In genomic region chr5:149824115-149824514, GRCh38 we compare ENCODE assay signal across 23 cellular contexts.
A peak's percentile ranks its signal among the peaks of the same experiment; 100 is the strongest.
DNase-seq lines count a peak whose midpoint lies in the region; ATAC-seq and TF ChIP-seq lines count a peak whose summit lies in the region.
"Had no signal": no experiment of that assay in that cellular context is flagged by ENCODE, and none has a peak within 500 bp of the region (broad histone marks: within the 10 kb centered on the region; RNA-seq: fewer than 3 reads in every experiment).

No MANE protein-coding gene starts in this region.

- H3K9me3 ChIP-seq in esophagus muscularis mucosa: no peaks in the 10 kb centered on the region
- H3K9me3 ChIP-seq in CD8-positive, alpha-beta T cell (ENCODE audit: low read length): no peaks in the 10 kb centered on the region
- H3K9me3 ChIP-seq: mucosa of descending colon, pancreas had no signal

- peaks cover 70 to 74% (median 71%) of the 10 kb centered on the region in 4 donors for H3K4me1 ChIP-seq in esophagus muscularis mucosa
- no peaks in the 10 kb centered on the region for H3K4me1 ChIP-seq in CD8-positive, alpha-beta T cell (ENCODE audit: insufficient read depth, low read length)
- H3K4me1 ChIP-seq: pancreas had no signal

- no peaks in the 10 kb centered on the region for H3K27me3 Mint-ChIP-seq in CD8-positive, alpha-beta T cell (ENCODE audit: low read depth)
- H3K27me3 Mint-ChIP-seq in stimulated activated memory B cell treated with anti-CD40 and anti-IgM and Interleukin-4, amounts not matched to agents 10 μg/mL and 1 μg/mL and 100 μg/mL, for 72 hours: no peaks in the 10 kb centered on the region
- H3K27me3 Mint-ChIP-seq: activated CD4-positive, alpha-beta memory T cell treated with anti-CD3 and anti-CD28 coated beads for 36 hours; activated naive CD8-positive, alpha-beta T cell had no signal

- TF ChIP-seq EP300 in esophagus muscularis mucosa (IDR thresholded peaks at IDR 0.05): no peak

- H3K27ac Mint-ChIP-seq in CD8-positive, alpha-beta T cell: no peak overlapping the region
- H3K27ac Mint-ChIP-seq in stimulated activated memory B cell treated with anti-CD40 and anti-IgM and Interleukin-4, amounts not matched to agents 10 μg/mL and 1 μg/mL and 100 μg/mL, for 72 hours: no peak overlapping the region
- H3K27ac Mint-ChIP-seq: activated CD4-positive, alpha-beta memory T cell treated with anti-CD3 and anti-CD28 coated beads for 36 hours; activated naive CD8-positive, alpha-beta T cell; endodermal cell had no signal

- no peak overlapping the region for H3K4me3 Mint-ChIP-seq in CD8-positive, alpha-beta T cell
- no peak overlapping the region for H3K4me3 Mint-ChIP-seq in stimulated activated memory B cell treated with anti-CD40 and anti-IgM and Interleukin-4, amounts not matched to agents 10 μg/mL and 1 μg/mL and 100 μg/mL, for 72 hours
- H3K4me3 Mint-ChIP-seq: activated CD4-positive, alpha-beta memory T cell treated with anti-CD3 and anti-CD28 coated beads for 36 hours; activated naive CD8-positive, alpha-beta T cell; endodermal cell had no signal

- H3K27ac ChIP-seq in angular gyrus (ENCODE audit: low read depth, low read length): peak overlapping the region; percentile 0
- peak overlapping the region; percentile 87 to 96 (median 90) for H3K27ac ChIP-seq in esophagus muscularis mucosa (replicated peaks in 1 of 4)
- H3K27ac ChIP-seq in CD8-positive, alpha-beta T cell (ENCODE audit: low read depth, low read length): no peak overlapping the region
- H3K27ac ChIP-seq: foreskin keratinocyte, pancreas, VCaP had no signal

- no peak for ATAC-seq in CD8-positive, alpha-beta T cell
- ATAC-seq in stimulated activated memory B cell treated with anti-CD40 and anti-IgM and Interleukin-4, amounts not matched to agents 10 μg/mL and 1 μg/mL and 100 μg/mL, for 72 hours: no peak
- ATAC-seq: foreskin keratinocyte, mucosa of descending colon, pancreas had no signal

- peaks cover 33% of the 10 kb centered on the region for H3K36me3 Mint-ChIP-seq in CD8-positive, alpha-beta T cell
- peaks cover 39% of the 10 kb centered on the region for H3K36me3 Mint-ChIP-seq in stimulated activated memory B cell treated with anti-CD40 and anti-IgM and Interleukin-4, amounts not matched to agents 10 μg/mL and 1 μg/mL and 100 μg/mL, for 72 hours
- H3K36me3 Mint-ChIP-seq: activated CD4-positive, alpha-beta memory T cell treated with anti-CD3 and anti-CD28 coated beads for 36 hours had no signal

- CTCF ChIA-PET in HEK293T (lab: Yijun Ruan, JAX): no interaction called here
- CTCF ChIA-PET in CD8-positive, alpha-beta T cell (lab: Charles Lee): interaction anchor here (1.7 to 17.3 kb wide), 3 partner anchors 10 to 183 kb away, joined by 5 to 368 read pairs (median 5); no protein-coding TSS in a partner anchor

- intact Hi-C loops in esophagus muscularis mucosa (cut with DNase I): no loop called here
- intact Hi-C loops in CD8-positive, alpha-beta T cell (cut with DNase I, micrococcal nuclease): no loop called here

- POLR2A ChIA-PET in HEK293T (lab: Yijun Ruan, JAX): no interaction called here
- POLR2A ChIA-PET in CD8-positive, alpha-beta T cell (lab: Charles Lee): no interaction called here

- no peak for DNase-seq in esophagus muscularis mucosa (ENCODE audit: extremely low spot score)
- peak; percentile 4 for DNase-seq in midbrain (lab: John Stamatoyannopoulos, UW)
- peak; percentile 38 for DNase-seq in superior temporal gyrus (ENCODE audit: extremely low spot score)
- DNase-seq in HEK293T (ENCODE audit: extremely low spot score): no peak
- no peak for DNase-seq in erythroblast (lab: John Stamatoyannopoulos, UW)
- no peak for DNase-seq in CD8-positive, alpha-beta T cell
- DNase-seq: activated CD4-positive, alpha-beta memory T cell treated with anti-CD3 and anti-CD28 coated beads for 36 hours; activated T-cell treated with anti-CD3 and anti-CD28 coated beads, Interleukin-2, amount 50 U/mL, for 48 hours; central memory CD4-positive, alpha-beta T cell; endodermal cell; foreskin keratinocyte; GF-D8; GOT3; mucosa of descending colon; NCI-H146; NCI-H226; pancreas; stimulated activated CD4-positive, alpha-beta T cell treated with anti-CD3 and anti-CD28 coated beads, Interleukin-12 subunit alpha, Interleukin-12 subunit beta, amount 100 ng/mL, for 4 hours; T-helper 1 cell had no signal

- no peak for TF ChIP-seq POLR2A in esophagus muscularis mucosa (IDR thresholded peaks at IDR 0.05; ENCODE audit: low read depth)
- no peak for TF ChIP-seq POLR2A in erythroblast (IDR thresholded peaks at IDR 0.05; ENCODE audit: low read length)

- peaks cover 2% of the 10 kb centered on the region for H3K4me1 Mint-ChIP-seq in CD8-positive, alpha-beta T cell (ENCODE audit: low read depth)
- peaks cover 4% of the 10 kb centered on the region for H3K4me1 Mint-ChIP-seq in stimulated activated memory B cell treated with anti-CD40 and anti-IgM and Interleukin-4, amounts not matched to agents 10 μg/mL and 1 μg/mL and 100 μg/mL, for 72 hours

- no peak overlapping the region for H3K4me3 ChIP-seq in esophagus muscularis mucosa
- H3K4me3 ChIP-seq in CD8-positive, alpha-beta T cell (ENCODE audit: low read depth, low read length): no peak overlapping the region
- H3K4me3 ChIP-seq: mucosa of descending colon, pancreas had no signal

- H3K36me3 ChIP-seq in esophagus muscularis mucosa: peaks cover 0 to 28% (median 6%) of the 10 kb centered on the region in 4 donors
- H3K36me3 ChIP-seq in CD8-positive, alpha-beta T cell (ENCODE audit: insufficient read depth, low read length): no peaks in the 10 kb centered on the region
- H3K36me3 ChIP-seq: pancreas had no signal

- H3K27me3 ChIP-seq in esophagus muscularis mucosa: no peaks in the 10 kb centered on the region
- no peaks in the 10 kb centered on the region for H3K27me3 ChIP-seq in CD8-positive, alpha-beta T cell (ENCODE audit: insufficient read depth, low read length)
- H3K27me3 ChIP-seq: foreskin keratinocyte, pancreas had no signal

- no peak for TF ChIP-seq CTCF in esophagus muscularis mucosa (IDR thresholded peaks at IDR 0.05)
- TF ChIP-seq CTCF in CD8-positive, alpha-beta T cell (IDR thresholded peaks at IDR 0.05): no peak

- no peaks in the 10 kb centered on the region for H3K9me3 Mint-ChIP-seq in CD8-positive, alpha-beta T cell
- no peaks in the 10 kb centered on the region for H3K9me3 Mint-ChIP-seq in stimulated activated memory B cell treated with anti-CD40 and anti-IgM and Interleukin-4, amounts not matched to agents 10 μg/mL and 1 μg/mL and 100 μg/mL, for 72 hours
- H3K9me3 Mint-ChIP-seq: activated CD4-positive, alpha-beta memory T cell treated with anti-CD3 and anti-CD28 coated beads for 36 hours; endodermal cell had no signal

- WGBS in esophagus muscularis mucosa: 62% methylated on average over 7 of the region's 7 CpGs

TF ChIP-seq in HEK293T, 16 proteins besides CTCF, POLR2A, EP300 and RAD21:
- TF ChIP-seq SP1 (IDR thresholded peaks at IDR 0.05) (no peak), TARDBP (IDR thresholded peaks at IDR 0.05) (no peak), L3MBTL2 (conservative IDR thresholded peaks at IDR 0.05) (no peak), SUZ12 (IDR thresholded peaks at IDR 0.05) (no peak), ELF4 (IDR thresholded peaks at IDR 0.05) (no peak), FOXM1 (IDR thresholded peaks at IDR 0.05; ENCODE audit: borderline replicate concordance) (no peak), ARNT (IDR thresholded peaks at IDR 0.05) (no peak), HDGF (IDR thresholded peaks at IDR 0.05; ENCODE audit: borderline replicate concordance) (no peak), ZNF384 (IDR thresholded peaks at IDR 0.05) (no peak), NFRKB (IDR thresholded peaks at IDR 0.05) (no peak), CTBP1 (IDR thresholded peaks at IDR 0.05; ENCODE audit: borderline replicate concordance) (no peak), BHLHE40 (IDR thresholded peaks at IDR 0.05; ENCODE audit: borderline replicate concordance) (no peak), PKNOX1 (IDR thresholded peaks at IDR 0.05) (no peak), FOXA1 (IDR thresholded peaks at IDR 0.05) (no peak), LEF1 (IDR thresholded peaks at IDR 0.05; ENCODE audit: borderline replicate concordance) (no peak), FOXK2 (IDR thresholded peaks at IDR 0.05) (no peak)

Comparison
In these comparisons a context has a peak if more than half of its experiments do, and no peak if none do; other contexts are left out.
1. DNase-seq: peak in midbrain (single experiment) and superior temporal gyrus (single experiment); none in esophagus muscularis mucosa (single experiment), HEK293T (single experiment), erythroblast (0 of 2) and CD8-positive, alpha-beta T cell (0 of 7).